ENCODE assay signal across 16 cellular contexts in genomic region chr7:112122835-112123234, GRCh38.
DNase-seq lines count a peak whose midpoint lies in the region; TF ChIP-seq lines count a peak whose summit lies in the region.
"Had no signal": no experiment of that assay in that cellular context is flagged by ENCODE, and none has a peak within 500 bp of the region (broad histone marks: within the 10 kb centered on the region; RNA-seq: fewer than 3 reads in every experiment).

No MANE protein-coding gene starts in this region.

- no peaks in the 10 kb centered on the region for H3K4me1 Mint-ChIP-seq in MCF 10A (ENCODE audit: insufficient read depth, unreplicated experiment)
- H3K4me1 Mint-ChIP-seq: CD8-positive, alpha-beta memory T cell had no signal

- H4K20me1 ChIP-seq in hepatocyte (ENCODE audit: insufficient read depth, poor library complexity, severe bottlenecking) = no peaks in the 10 kb centered on the region
- H4K20me1 ChIP-seq: BLaER1 had no signal

- no peaks in the 10 kb centered on the region for H3K27me3 Mint-ChIP-seq in MCF 10A (ENCODE audit: insufficient read depth, unreplicated experiment)

- H3K79me2 ChIP-seq in hepatocyte = peaks cover 35% of the 10 kb centered on the region

- TF ChIP-seq POLR2A in breast epithelium (IDR thresholded peaks at IDR 0.05) = no peak

- H3K27ac Mint-ChIP-seq in MCF 10A (ENCODE audit: low read depth, unreplicated experiment) = peak overlapping the region; percentile 35
- H3K27ac Mint-ChIP-seq: CD8-positive, alpha-beta memory T cell had no signal

- 92% methylated on average over 2 of the region's 2 CpGs for WGBS in hepatocyte (ENCODE audit: low lambda C conversion rate, missing lambda C conversion rate)

- H3K4me1 ChIP-seq in breast epithelium (no peaks in the 10 kb centered on the region), hepatocyte (ENCODE audit: insufficient read depth) (no peaks in the 10 kb centered on the region)
- H3K4me1 ChIP-seq: BLaER1, Caco-2 had no signal

- H3K9me3 Mint-ChIP-seq in MCF 10A (ENCODE audit: unreplicated experiment) = no peaks in the 10 kb centered on the region
- H3K9me3 Mint-ChIP-seq: CD8-positive, alpha-beta memory T cell had no signal

- no TSS peak for BruUV-seq in MCF 10A (replicated peaks; lab: Mats Ljungman, UMichigan)

- H3K9me3 ChIP-seq in breast epithelium = no peaks in the 10 kb centered on the region
- H3K9me3 ChIP-seq in hepatocyte (ENCODE audit: low read depth) = no peaks in the 10 kb centered on the region
- H3K9me3 ChIP-seq: BLaER1, Caco-2 had no signal

- H3K4me3 Mint-ChIP-seq in MCF 10A (ENCODE audit: unreplicated experiment) = no peak overlapping the region
- H3K4me3 Mint-ChIP-seq: CD8-positive, alpha-beta memory T cell had no signal

- no peaks in the 10 kb centered on the region for H3K27me3 ChIP-seq in breast epithelium
- H3K27me3 ChIP-seq in hepatocyte = no peaks in the 10 kb centered on the region
- H3K27me3 ChIP-seq: BLaER1 had no signal

- no peaks in the 10 kb centered on the region for H3K9me2 ChIP-seq in hepatocyte (replicated peaks; ENCODE audit: insufficient read depth)

- no peak for TF ChIP-seq CTCF in MCF 10A (IDR thresholded peaks at IDR 0.05; ENCODE audit: unreplicated experiment)
- no peak for TF ChIP-seq CTCF in breast epithelium (IDR thresholded peaks at IDR 0.05)
- no peak for TF ChIP-seq CTCF in hepatocyte (IDR thresholded peaks at IDR 0.05; ENCODE audit: poor library complexity)

- intact Hi-C loops in MCF 10A (cut with micrococcal nuclease) = no loop called here
- intact Hi-C loops in breast epithelium (cut with DNase I; ENCODE audit: low total_unique reads) = no loop called here

- H3K36me3 Mint-ChIP-seq in MCF 10A (ENCODE audit: insufficient read depth, unreplicated experiment) = no peaks in the 10 kb centered on the region

- H3K36me3 ChIP-seq in breast epithelium = no peaks in the 10 kb centered on the region
- no peaks in the 10 kb centered on the region for H3K36me3 ChIP-seq in hepatocyte (replicated peaks; ENCODE audit: insufficient read depth, low read depth)
- H3K36me3 ChIP-seq: BLaER1 had no signal

- H3K4me3 ChIP-seq in breast epithelium (no peak overlapping the region), hepatocyte (no peak overlapping the region)
- H3K4me3 ChIP-seq: BLaER1, GM23248 had no signal

- no peak overlapping the region for H3K4me2 ChIP-seq in hepatocyte
- H3K4me2 ChIP-seq: BLaER1 had no signal

- H3K27ac ChIP-seq in breast epithelium (no peak overlapping the region), caudate nucleus (ENCODE audit: low read depth, low read length) (peak overlapping the region; percentile 3), hepatocyte (no peak overlapping the region)
- H3K27ac ChIP-seq: BLaER1, GM23248, HL-60 had no signal

- CTCF ChIA-PET in MCF 10A (lab: Yijun Ruan, JAX) = no interaction called here

- DNase-seq in MCF 10A (ENCODE audit: unreplicated experiment) (no peak), breast epithelium (ENCODE audit: low spot score in 2 of 2) (no peak), caudate nucleus (lab: John Stamatoyannopoulos, UW) (no peak), fibroblast of peridontal ligament (ENCODE audit: extremely low read depth) (peak; percentile 55), superior temporal gyrus (ENCODE audit: extremely low spot score) (no peak), DMS 273 (lab: John Stamatoyannopoulos, UW; ENCODE audit: unreplicated experiment) (no peak), hepatocyte (ENCODE audit: low spot score) (no peak)
- DNase-seq: 8988T; AML-193; Caco-2; CD8-positive, alpha-beta memory T cell; DMS53; GM23248; H7 had no signal

- H2AFZ ChIP-seq in hepatocyte = no peak overlapping the region
- H2AFZ ChIP-seq: GM23248 had no signal

- POLR2A ChIA-PET in MCF 10A (lab: Yijun Ruan, JAX) = interaction anchor here (1.3 kb wide), 1 partner anchor 9 kb away, joined by 3 read pairs; no protein-coding TSS in a partner anchor
